16 cellular contexts compared by ENCODE assay signal in the genomic region with DNA sequence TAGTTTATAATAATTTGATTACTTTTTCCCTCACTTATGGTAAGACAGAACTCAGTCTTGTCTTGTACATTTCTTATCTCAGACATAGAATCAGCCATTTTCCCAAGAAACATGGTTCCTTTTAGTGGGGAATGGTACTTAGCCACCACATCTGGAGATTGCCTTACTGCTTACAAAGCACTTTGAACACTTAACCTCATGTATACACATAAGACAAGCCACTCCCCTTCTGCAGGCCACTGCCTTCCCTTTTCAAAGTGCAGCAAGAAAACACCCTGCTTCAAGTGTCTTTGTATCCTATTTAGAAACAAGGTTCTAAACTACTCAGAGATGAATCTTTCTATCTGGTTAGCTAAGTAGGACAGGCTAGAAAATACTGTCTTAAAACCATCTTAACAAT.
DNase-seq lines count a peak whose midpoint lies in the region; ATAC-seq and TF ChIP-seq lines count a peak whose summit lies in the region.
"Had no signal": no experiment of that assay in that cellular context is flagged by ENCODE, and none has a peak within 500 bp of the region (broad histone marks: within the 10 kb centered on the region; RNA-seq: fewer than 3 reads in every experiment).

No MANE protein-coding gene starts in this region.

- TF ChIP-seq POLR2A in right lobe of liver (IDR thresholded peaks at IDR 0.05) = no peak

- intact Hi-C loops in PC-3 (cut with micrococcal nuclease) (no loop called here), right lobe of liver (cut with DNase I) (no loop called here)
- intact Hi-C loops in activated T-helper 1 cell treated with anti-CD3 and anti-CD28 coated beads, Interleukin-12 subunit alpha, Interleukin-12 subunit beta, Interleukin-2, Interleukin-4 antibody, amounts not matched to agents 30 ng/mL and 10 ng/mL and 1 ng/mL, durations not matched to agents 14 hours and 24 hours and 36 hours (cut with micrococcal nuclease) = no loop called here

- peaks cover 3% of the 10 kb centered on the region for H3K27me3 Mint-ChIP-seq in activated T-helper 1 cell treated with anti-CD3 and anti-CD28 coated beads, Interleukin-12 subunit alpha, Interleukin-12 subunit beta, Interleukin-2, Interleukin-4 antibody, amounts not matched to agents 30 ng/mL and 10 ng/mL and 1 ng/mL, durations not matched to agents 14 hours and 24 hours and 36 hours (ENCODE audit: insufficient read depth)
- H3K27me3 Mint-ChIP-seq: natural killer cell treated with Interleukin-12 subunit alpha and Interleukin-12 subunit beta and Interleukin-15 and Interleukin-18, amount 100 ng/mL, for 72 hours had no signal

- H3K9me3 ChIP-seq in PC-3 (ENCODE audit: low read length) (no peaks in the 10 kb centered on the region), right lobe of liver (no peaks in the 10 kb centered on the region)
- H3K9me3 ChIP-seq: lower lobe of right lung, suprapubic skin had no signal

- BruUV-seq in PC-3 (replicated peaks; lab: Mats Ljungman, UMichigan) = no TSS peak

- H3K79me2 ChIP-seq in PC-3 (ENCODE audit: low read length) = no peaks in the 10 kb centered on the region

- POLR2A ChIA-PET in PC-3 (lab: Charles Lee; ENCODE audit: unreplicated experiment) = no interaction called here

- H3K27me3 ChIP-seq in PC-3 (ENCODE audit: low read length) (no peaks in the 10 kb centered on the region), right lobe of liver (no peaks in the 10 kb centered on the region)
- H3K27me3 ChIP-seq: suprapubic skin had no signal

- no peaks in the 10 kb centered on the region for H3K4me1 Mint-ChIP-seq in activated T-helper 1 cell treated with anti-CD3 and anti-CD28 coated beads, Interleukin-12 subunit alpha, Interleukin-12 subunit beta, Interleukin-2, Interleukin-4 antibody, amounts not matched to agents 30 ng/mL and 10 ng/mL and 1 ng/mL, durations not matched to agents 14 hours and 24 hours and 36 hours (ENCODE audit: low read depth)

- H3K4me2 ChIP-seq in PC-3 (ENCODE audit: low read length) = peak overlapping the region; percentile 31; the same call in 1 of the 2 replicates

- no peak overlapping the region for H3K27ac Mint-ChIP-seq in activated T-helper 1 cell treated with anti-CD3 and anti-CD28 coated beads, Interleukin-12 subunit alpha, Interleukin-12 subunit beta, Interleukin-2, Interleukin-4 antibody, amounts not matched to agents 30 ng/mL and 10 ng/mL and 1 ng/mL, durations not matched to agents 14 hours and 24 hours and 36 hours
- H3K27ac Mint-ChIP-seq: natural killer cell treated with Interleukin-12 subunit alpha and Interleukin-12 subunit beta and Interleukin-15 and Interleukin-18, amount 100 ng/mL, for 72 hours; T-helper 1 cell treated with Interleukin-12 subunit alpha and Interleukin-12 subunit beta and Interleukin-4 antibody, amounts not matched to agents 30 μg/mL and 1 μg/mL, for 36 hours had no signal

- H3K27ac ChIP-seq in PC-3 (ENCODE audit: low read length) (peak overlapping the region; percentile 19; the same call in 1 of the 2 replicates), right lobe of liver (no peak overlapping the region)
- H3K27ac ChIP-seq: lower lobe of right lung, suprapubic skin had no signal

- H3K9me3 Mint-ChIP-seq in activated T-helper 1 cell treated with anti-CD3 and anti-CD28 coated beads, Interleukin-12 subunit alpha, Interleukin-12 subunit beta, Interleukin-2, Interleukin-4 antibody, amounts not matched to agents 30 ng/mL and 10 ng/mL and 1 ng/mL, durations not matched to agents 14 hours and 24 hours and 36 hours = no peaks in the 10 kb centered on the region
- H3K9me3 Mint-ChIP-seq: natural killer cell treated with Interleukin-12 subunit alpha and Interleukin-12 subunit beta and Interleukin-15 and Interleukin-18, amount 100 ng/mL, for 72 hours; T-helper 1 cell treated with Interleukin-12 subunit alpha and Interleukin-12 subunit beta and Interleukin-4 antibody, amounts not matched to agents 30 μg/mL and 1 μg/mL, for 36 hours had no signal

- no peaks in the 10 kb centered on the region for H3K9me2 ChIP-seq in PC-3 (replicated peaks; ENCODE audit: low read length)

- H3K36me3 Mint-ChIP-seq in activated T-helper 1 cell treated with anti-CD3 and anti-CD28 coated beads, Interleukin-12 subunit alpha, Interleukin-12 subunit beta, Interleukin-2, Interleukin-4 antibody, amounts not matched to agents 30 ng/mL and 10 ng/mL and 1 ng/mL, durations not matched to agents 14 hours and 24 hours and 36 hours (ENCODE audit: low read depth) = no peaks in the 10 kb centered on the region
- H3K36me3 Mint-ChIP-seq: natural killer cell treated with Interleukin-12 subunit alpha and Interleukin-12 subunit beta and Interleukin-15 and Interleukin-18, amount 100 ng/mL, for 72 hours had no signal

- H3K36me3 ChIP-seq in PC-3 (ENCODE audit: low read depth, low read length) (no peaks in the 10 kb centered on the region), right lobe of liver (no peaks in the 10 kb centered on the region)
- H3K36me3 ChIP-seq: lower lobe of right lung, suprapubic skin had no signal

- no peak overlapping the region for H3K9ac ChIP-seq in PC-3 (ENCODE audit: low read length)

- CTCF ChIA-PET in PC-3 (lab: Charles Lee) = interaction anchor here (0.7 kb wide), 1 partner anchor 647 kb away, joined by 6 read pairs; no protein-coding TSS in a partner anchor

- DNase-seq in ELR (ENCODE audit: low read depth) (peak; percentile 10), PC-3 (peak; percentile 6), dermis blood vessel endothelial cell (peak; percentile 7), myocyte (ENCODE audit: low read depth) (peak; percentile 27), GOT3 (lab: John Stamatoyannopoulos, UW) (no peak), right lobe of liver (no peak)
- DNase-seq in activated T-helper 1 cell treated with anti-CD3 and anti-CD28 coated beads, Interleukin-12 subunit alpha, Interleukin-12 subunit beta, Interleukin-2, Interleukin-4 antibody, amounts not matched to agents 30 ng/mL and 10 ng/mL and 1 ng/mL, durations not matched to agents 14 hours and 24 hours and 36 hours (ENCODE audit: low spot score) = no peak
- DNase-seq: DMS 273 treated with DMSO at 0.1 percent for 48 hours; lower lobe of right lung; NCI-H187 treated with DMSO at 0.1 percent for 48 hours; retina; stimulated activated CD4-positive, alpha-beta T cell treated with anti-CD3 and anti-CD28 coated beads, Interleukin-1b, Interleukin-23, amount 100 ng/mL, for 48 hours had no signal

- peaks cover 34% of the 10 kb centered on the region for H3K4me1 ChIP-seq in PC-3 (ENCODE audit: insufficient read depth, low read length)
- no peaks in the 10 kb centered on the region for H3K4me1 ChIP-seq in right lobe of liver
- H3K4me1 ChIP-seq: lower lobe of right lung, suprapubic skin had no signal

- no peaks in the 10 kb centered on the region for H3F3A ChIP-seq in PC-3 (ENCODE audit: low read length, unreplicated experiment)

- H3K4me3 ChIP-seq in PC-3 (ENCODE audit: low read length) (no peak overlapping the region), right lobe of liver (no peak overlapping the region)
- H3K4me3 ChIP-seq: lower lobe of right lung, suprapubic skin had no signal

- H3K4me3 Mint-ChIP-seq in activated T-helper 1 cell treated with anti-CD3 and anti-CD28 coated beads, Interleukin-12 subunit alpha, Interleukin-12 subunit beta, Interleukin-2, Interleukin-4 antibody, amounts not matched to agents 30 ng/mL and 10 ng/mL and 1 ng/mL, durations not matched to agents 14 hours and 24 hours and 36 hours = no peak overlapping the region
- H3K4me3 Mint-ChIP-seq: natural killer cell treated with Interleukin-12 subunit alpha and Interleukin-12 subunit beta and Interleukin-15 and Interleukin-18, amount 100 ng/mL, for 72 hours; T-helper 1 cell treated with Interleukin-12 subunit alpha and Interleukin-12 subunit beta and Interleukin-4 antibody, amounts not matched to agents 30 μg/mL and 1 μg/mL, for 36 hours had no signal

- ATAC-seq in PC-3 = no peak
- ATAC-seq in HG03159 (IDR thresholded peaks at IDR 0.05; ENCODE audit: unreplicated experiment) = no peak
- no peak for ATAC-seq in right lobe of liver
- ATAC-seq: lower lobe of right lung; natural killer cell treated with Interleukin-12 subunit alpha and Interleukin-12 subunit beta and Interleukin-15 and Interleukin-18, amount 100 ng/mL, for 72 hours had no signal

- H4K20me1 ChIP-seq in PC-3 (ENCODE audit: low read length) = no peaks in the 10 kb centered on the region

- TF ChIP-seq CTCF in PC-3 (conservative IDR thresholded peaks at IDR 0.05; ENCODE audit: low read depth, low read length) (no peak), right lobe of liver (IDR thresholded peaks at IDR 0.05) (no peak)

- H2AFZ ChIP-seq in PC-3 (ENCODE audit: low read length) = no peak overlapping the region

Comparison
In these comparisons a context has a peak if more than half of its experiments do, and no peak if none do; other contexts are left out.
1. DNase-seq: peak in ELR (single experiment), PC-3 (single experiment), dermis blood vessel endothelial cell (single experiment) and myocyte (single experiment); none in activated T-helper 1 cell treated with anti-CD3 and anti-CD28 coated beads, Interleukin-12 subunit alpha, Interleukin-12 subunit beta, Interleukin-2, Interleukin-4 antibody, amounts not matched to agents 30 ng/mL and 10 ng/mL and 1 ng/mL, durations not matched to agents 14 hours and 24 hours and 36 hours (single experiment), GOT3 (single experiment) and right lobe of liver (0 of 3).